Comparison of ENCODE assay signal across 8 cellular contexts in the genomic region with DNA sequence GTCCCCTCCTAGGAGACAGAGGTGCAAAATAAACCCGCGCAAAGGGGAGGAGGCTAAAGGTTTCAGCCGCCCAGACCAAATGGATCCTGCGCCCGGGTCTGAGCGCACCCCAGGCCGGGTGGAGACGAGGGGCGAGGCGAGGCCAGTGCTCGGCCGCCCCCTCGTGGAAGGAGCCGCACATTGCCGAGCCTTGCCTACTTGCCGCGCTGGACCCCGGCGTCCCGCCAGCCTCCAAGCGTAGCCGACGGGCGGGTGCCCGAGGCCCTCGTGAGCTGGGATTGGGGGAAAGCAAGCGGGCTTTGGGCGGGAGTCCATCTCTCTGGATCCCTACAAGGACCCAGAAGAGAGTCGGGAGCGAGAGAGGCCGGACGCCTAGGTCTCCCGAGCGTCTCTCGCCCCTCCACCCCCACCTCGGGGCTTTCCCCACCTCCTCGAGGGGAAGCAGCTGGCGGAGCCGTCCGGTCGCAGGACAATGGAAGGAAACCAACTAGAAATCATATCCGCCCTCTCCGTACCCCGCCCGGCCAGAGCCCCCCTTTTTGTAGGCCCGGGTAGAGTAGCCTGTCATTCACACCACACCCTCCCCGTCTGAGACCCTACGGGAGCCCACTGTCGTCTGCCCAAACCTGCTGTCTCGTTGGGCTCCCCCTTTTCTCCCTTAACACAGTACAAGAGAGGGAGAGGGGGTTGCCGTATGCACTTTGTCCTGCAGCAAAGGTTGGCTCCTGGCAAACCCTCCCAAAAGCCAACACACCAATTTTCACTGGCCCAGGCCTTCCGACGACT. TPM values are rescaled to one million over a fixed set of nuclear protein-coding genes. Genes with fewer than 3 reads are reported as not detected.
DNase-seq lines count a peak whose midpoint lies in the region; ATAC-seq and TF ChIP-seq lines count a peak whose summit lies in the region.

No MANE protein-coding gene starts in this region.

- H3K4me1 ChIP-seq in OCI-LY1 (ENCODE audit: insufficient read depth, low read length, severe bottlenecking) (peaks cover 14% of the 10 kb centered on the region), fibroblast of lung (ENCODE audit: control insufficient read depth, extremely low read depth, insufficient read depth, low read length) (peaks cover 7% of the 10 kb centered on the region), stomach smooth muscle (ENCODE audit: control insufficient read depth, insufficient read depth, low read length) (peaks cover 47% of the 10 kb centered on the region)

- H3K36me3 Mint-ChIP-seq in activated T-cell treated with anti-CD3 and anti-CD28 coated beads, Interleukin-2, amount 50 U/mL, for 72 hours (ENCODE audit: insufficient read depth in 2 of 2): peaks cover 0 to 3% of the 10 kb centered on the region in 2 donors
- peaks cover 0 to 7% (median 0%) of the 10 kb centered on the region in 3 donors for H3K36me3 Mint-ChIP-seq in naive thymus-derived CD8-positive, alpha-beta T cell

- H3K9ac ChIP-seq in OCI-LY1 (ENCODE audit: low read length): peak overlapping the region; percentile 32; the same call in 1 of the 2 replicates
- H3K9ac ChIP-seq in fibroblast of lung (ENCODE audit: insufficient read depth, low read length): peak overlapping the region; percentile 34
- peak overlapping the region; percentile 45 to 58 for H3K9ac ChIP-seq in stomach smooth muscle (ENCODE audit: low read length in 2 of 2)

- H3K27ac ChIP-seq in OCI-LY1 (ENCODE audit: low read depth, low read length, poor library complexity, severe bottlenecking) (no peak overlapping the region), fibroblast of lung (ENCODE audit: insufficient read depth, low read length) (no peak overlapping the region), stomach smooth muscle (ENCODE audit: low read length) (peak overlapping the region; percentile 64)

- no peak overlapping the region for H3K27ac Mint-ChIP-seq in activated T-cell treated with anti-CD3 and anti-CD28 coated beads, Interleukin-2, amount 50 U/mL, for 72 hours
- H3K27ac Mint-ChIP-seq in naive thymus-derived CD8-positive, alpha-beta T cell: peak overlapping the region in 9 of 10 donors; percentile 37 to 93 (median 81)

- TF ChIP-seq CTCF in AG09309 (IDR thresholded peaks at IDR 0.05; ENCODE audit: control insufficient read depth, insufficient read depth, low read depth, low read length, missing control alignments): peak; percentile 89
- TF ChIP-seq CTCF in OCI-LY1 (IDR thresholded peaks at IDR 0.05; ENCODE audit: low read length): peak; percentile 83
- TF ChIP-seq CTCF in fibroblast of lung (conservative IDR thresholded peaks at IDR 0.05 in 1 of 2, IDR thresholded peaks at IDR 0.05 in 1 of 2; ENCODE audit: low read depth in 1 of 2, low read length in 2 of 2): peak; percentile 66 to 74

- no peaks in the 10 kb centered on the region for H3F3A ChIP-seq in OCI-LY1 (ENCODE audit: insufficient read depth, low read length)

- ATAC-seq in GM18867 (IDR thresholded peaks at IDR 0.05; ENCODE audit: unreplicated experiment) (peak; percentile 75), HG03460 (IDR thresholded peaks at IDR 0.05; ENCODE audit: unreplicated experiment) (peak; percentile 62)
- ATAC-seq in activated T-cell treated with anti-CD3 and anti-CD28 coated beads, Interleukin-2, amount 50 U/mL, for 72 hours (replicated peaks in 1 of 2): peak; percentile 76
- ATAC-seq in naive thymus-derived CD8-positive, alpha-beta T cell: peak; percentile 58 to 77

- peaks cover 56% of the 10 kb centered on the region for H3K4me1 Mint-ChIP-seq in activated T-cell treated with anti-CD3 and anti-CD28 coated beads, Interleukin-2, amount 50 U/mL, for 72 hours (ENCODE audit: low read depth)
- peaks cover 32 to 69% (median 50%) of the 10 kb centered on the region in 4 donors for H3K4me1 Mint-ChIP-seq in naive thymus-derived CD8-positive, alpha-beta T cell

- H3K79me2 ChIP-seq in OCI-LY1 (ENCODE audit: insufficient read depth, low read length) (no peaks in the 10 kb centered on the region), fibroblast of lung (ENCODE audit: control insufficient read depth, insufficient read depth, low read length) (no peaks in the 10 kb centered on the region)

- no peak for DNase-seq in AG09309 (ENCODE audit: low read depth)
- DNase-seq in activated T-cell treated with anti-CD3 and anti-CD28 coated beads, Interleukin-2, amount 50 U/mL, for 72 hours: peak; percentile 87 to 93
- DNase-seq in fibroblast of lung (ENCODE audit: low read depth in 2 of 2): peak in 1 of 2 donors; percentile 49
- peak; percentile 57 to 80 (median 74) for DNase-seq in naive thymus-derived CD8-positive, alpha-beta T cell

- H3K36me3 ChIP-seq in OCI-LY1 (ENCODE audit: insufficient read depth, low read length) (no peaks in the 10 kb centered on the region), fibroblast of lung (ENCODE audit: control insufficient read depth, insufficient read depth, low read length) (peaks cover under 1% of the 10 kb centered on the region), stomach smooth muscle (ENCODE audit: control insufficient read depth in 2 of 2, insufficient read depth in 2 of 2, low read length in 2 of 2) (peaks cover 0 to 3% of the 10 kb centered on the region in 2 donors)

- no peaks in the 10 kb centered on the region for H4K20me1 ChIP-seq in OCI-LY1 (ENCODE audit: insufficient read depth, low read length)
- H4K20me1 ChIP-seq in fibroblast of lung (ENCODE audit: control insufficient read depth, extremely low read depth, insufficient read depth, low read length): no peaks in the 10 kb centered on the region

- no peaks in the 10 kb centered on the region for H3K27me3 Mint-ChIP-seq in activated T-cell treated with anti-CD3 and anti-CD28 coated beads, Interleukin-2, amount 50 U/mL, for 72 hours (ENCODE audit: low read depth)
- peaks cover 0 to 10% (median 0%) of the 10 kb centered on the region in 5 donors for H3K27me3 Mint-ChIP-seq in naive thymus-derived CD8-positive, alpha-beta T cell

- no peaks in the 10 kb centered on the region for H3K9me3 Mint-ChIP-seq in activated T-cell treated with anti-CD3 and anti-CD28 coated beads, Interleukin-2, amount 50 U/mL, for 72 hours
- H3K9me3 Mint-ChIP-seq in naive thymus-derived CD8-positive, alpha-beta T cell: no peaks in the 10 kb centered on the region

- H3K4me3 ChIP-seq in AG09309 (ENCODE audit: control insufficient read depth, low read depth, low read length): peak overlapping the region; percentile 25
- H3K4me3 ChIP-seq in OCI-LY1 (ENCODE audit: low read depth, low read length, poor library complexity, severe bottlenecking): peak overlapping the region; percentile 43
- H3K4me3 ChIP-seq in fibroblast of lung (replicated peaks in 1 of 4; ENCODE audit: control extremely low read depth in 1 of 4, insufficient read depth in 1 of 4, low read depth in 3 of 4, low read length in 4 of 4): peak overlapping the region in 3 of 4 experiments; percentile 15 to 25 (median 23)
- H3K4me3 ChIP-seq in stomach smooth muscle (ENCODE audit: low read length in 2 of 2): peak overlapping the region; percentile 31 to 59

- H3K4me2 ChIP-seq in OCI-LY1 (ENCODE audit: low read length) (peak overlapping the region; percentile 47), fibroblast of lung (ENCODE audit: extremely low read depth, insufficient read depth, low read length) (peak overlapping the region; percentile 75)

- H2AFZ ChIP-seq in OCI-LY1 (ENCODE audit: low read length): no peak overlapping the region
- H2AFZ ChIP-seq in fibroblast of lung (ENCODE audit: low read length): peak overlapping the region; percentile 69

- H3K9me2 ChIP-seq in OCI-LY1 (ENCODE audit: low read depth, low read length): no peaks in the 10 kb centered on the region

- H3K27me3 ChIP-seq in OCI-LY1 (ENCODE audit: insufficient read depth, low read length): no peaks in the 10 kb centered on the region
- H3K27me3 ChIP-seq in fibroblast of lung (ENCODE audit: control insufficient read depth, insufficient read depth, low read length): no peaks in the 10 kb centered on the region
- H3K27me3 ChIP-seq in stomach smooth muscle (ENCODE audit: control insufficient read depth in 1 of 2, insufficient read depth in 2 of 2, low read length in 2 of 2): peaks cover 16 to 24% of the 10 kb centered on the region in 2 donors

- H3K4me3 Mint-ChIP-seq in activated T-cell treated with anti-CD3 and anti-CD28 coated beads, Interleukin-2, amount 50 U/mL, for 72 hours: peak overlapping the region; percentile 76 to 83
- peak overlapping the region; percentile 36 to 84 (median 75) for H3K4me3 Mint-ChIP-seq in naive thymus-derived CD8-positive, alpha-beta T cell

- POLR2A ChIA-PET in naive thymus-derived CD8-positive, alpha-beta T cell (lab: Charles Lee): interaction anchor here (0.7 to 10.3 kb wide), 12 partner anchors 10 to 462 kb away, joined by 3 to 81 read pairs (median 3); partner anchors contain the start of genes POLR2A, RNASEK and SLC16A13

- H3K9me3 ChIP-seq in OCI-LY1 (ENCODE audit: low read length) (no peaks in the 10 kb centered on the region), fibroblast of lung (ENCODE audit: control insufficient read depth, insufficient read depth, low read depth, low read length) (no peaks in the 10 kb centered on the region), stomach smooth muscle (ENCODE audit: control insufficient read depth in 2 of 2, low read length in 2 of 2) (no peaks in the 10 kb centered on the region)

RNA-seq across cellular contexts. Expression of gene BCL6B, which starts 0.7 kb away (rescaled TPM):
- 1 to 10 TPM; 1.4 to 2.0 TPM for total RNA-seq in activated T-cell treated with anti-CD3 and anti-CD28 coated beads, Interleukin-2, amount 50 U/mL, for 72 hours
- under 0.01 and 0.50 TPM in 2 replicates for total RNA-seq in fibroblast of lung
- polyA plus RNA-seq in fibroblast of lung: 0.02 and 0.07 TPM in 2 replicates
- 0.13 TPM in 1 of 2 replicates, not detected in the other for polyA plus RNA-seq in fibroblast of lung (2012)
- polyA minus RNA-seq in fibroblast of lung (ENCODE audit: low replicate concordance): not detected in 2 replicates
- not detected for total RNA-seq in naive thymus-derived CD8-positive, alpha-beta T cell
- polyA plus RNA-seq in naive thymus-derived CD8-positive, alpha-beta T cell: not detected

RNA-seq across cellular contexts. Expression of gene RNASEK, which starts 9.8 kb away (rescaled TPM):
- total RNA-seq in activated T-cell treated with anti-CD3 and anti-CD28 coated beads, Interleukin-2, amount 50 U/mL, for 72 hours: 100 to 1,000 TPM; 127 to 160 TPM
- 27.2 and 64.6 TPM in 2 replicates for total RNA-seq in fibroblast of lung
- 201 and 232 TPM in 2 replicates for polyA plus RNA-seq in fibroblast of lung
- polyA plus RNA-seq in fibroblast of lung (2012): 494 and 511 TPM in 2 replicates
- polyA minus RNA-seq in fibroblast of lung (ENCODE audit: low replicate concordance): 232 and 276 TPM in 2 replicates
- 100 to 1,000 TPM; 117 to 120 TPM for total RNA-seq in naive thymus-derived CD8-positive, alpha-beta T cell
- 100 to 1,000 TPM; 477 to 597 (median 559) TPM for polyA plus RNA-seq in naive thymus-derived CD8-positive, alpha-beta T cell

RNA-seq across cellular contexts. Expression of gene SLC16A13, which starts 13.6 kb away (rescaled TPM):
- 1 to 10 TPM; 5.3 to 5.5 TPM for total RNA-seq in activated T-cell treated with anti-CD3 and anti-CD28 coated beads, Interleukin-2, amount 50 U/mL, for 72 hours
- 0.26 and 1.3 TPM in 2 replicates for total RNA-seq in fibroblast of lung
- polyA plus RNA-seq in fibroblast of lung: 1.4 and 1.6 TPM in 2 replicates
- polyA plus RNA-seq in fibroblast of lung (2012): 2.0 and 2.8 TPM in 2 replicates
- 5.9 and 6.5 TPM in 2 replicates for polyA minus RNA-seq in fibroblast of lung (ENCODE audit: low replicate concordance)
- total RNA-seq in naive thymus-derived CD8-positive, alpha-beta T cell: 10 to 100 TPM; 11.5 to 14.7 TPM
- polyA plus RNA-seq in naive thymus-derived CD8-positive, alpha-beta T cell: 1 to 10 TPM in 1 of 3 donors, under 1 TPM in 2; 0.93 to 1.2 (median 0.97) TPM

RNA-seq across cellular contexts. Expression of gene SLC16A11, which starts 21.7 kb away (rescaled TPM):
- total RNA-seq in activated T-cell treated with anti-CD3 and anti-CD28 coated beads, Interleukin-2, amount 50 U/mL, for 72 hours: 1 to 10 TPM; 2.0 to 2.9 TPM
- under 0.01 and 0.17 TPM in 2 replicates for total RNA-seq in fibroblast of lung
- not detected in 2 replicates for polyA plus RNA-seq in fibroblast of lung
- 0.12 and 0.28 TPM in 2 replicates for polyA plus RNA-seq in fibroblast of lung (2012)
- polyA minus RNA-seq in fibroblast of lung (ENCODE audit: low replicate concordance): 0.70 TPM in 1 of 2 replicates, not detected in the other
- total RNA-seq in naive thymus-derived CD8-positive, alpha-beta T cell: 1 to 10 TPM; 2.8 to 3.5 TPM
- polyA plus RNA-seq in naive thymus-derived CD8-positive, alpha-beta T cell: 1 to 10 TPM; 2.0 to 2.2 (median 2.0) TPM

RNA-seq across cellular contexts. Expression of gene ALOX12, which starts 26.3 kb away (rescaled TPM):
- total RNA-seq in activated T-cell treated with anti-CD3 and anti-CD28 coated beads, Interleukin-2, amount 50 U/mL, for 72 hours: not detected
- total RNA-seq in fibroblast of lung: 0.17 and 0.26 TPM in 2 replicates
- 0.02 and 0.06 TPM in 2 replicates for polyA plus RNA-seq in fibroblast of lung
- 0.13 and 0.23 TPM in 2 replicates for polyA plus RNA-seq in fibroblast of lung (2012)
- polyA minus RNA-seq in fibroblast of lung (ENCODE audit: low replicate concordance): not detected in 2 replicates
- total RNA-seq in naive thymus-derived CD8-positive, alpha-beta T cell: not detected
- under 1 TPM; 0.09 to 0.31 (median 0.12) TPM for polyA plus RNA-seq in naive thymus-derived CD8-positive, alpha-beta T cell
